8 cellular contexts compared by ENCODE assay signal in the genomic region with DNA sequence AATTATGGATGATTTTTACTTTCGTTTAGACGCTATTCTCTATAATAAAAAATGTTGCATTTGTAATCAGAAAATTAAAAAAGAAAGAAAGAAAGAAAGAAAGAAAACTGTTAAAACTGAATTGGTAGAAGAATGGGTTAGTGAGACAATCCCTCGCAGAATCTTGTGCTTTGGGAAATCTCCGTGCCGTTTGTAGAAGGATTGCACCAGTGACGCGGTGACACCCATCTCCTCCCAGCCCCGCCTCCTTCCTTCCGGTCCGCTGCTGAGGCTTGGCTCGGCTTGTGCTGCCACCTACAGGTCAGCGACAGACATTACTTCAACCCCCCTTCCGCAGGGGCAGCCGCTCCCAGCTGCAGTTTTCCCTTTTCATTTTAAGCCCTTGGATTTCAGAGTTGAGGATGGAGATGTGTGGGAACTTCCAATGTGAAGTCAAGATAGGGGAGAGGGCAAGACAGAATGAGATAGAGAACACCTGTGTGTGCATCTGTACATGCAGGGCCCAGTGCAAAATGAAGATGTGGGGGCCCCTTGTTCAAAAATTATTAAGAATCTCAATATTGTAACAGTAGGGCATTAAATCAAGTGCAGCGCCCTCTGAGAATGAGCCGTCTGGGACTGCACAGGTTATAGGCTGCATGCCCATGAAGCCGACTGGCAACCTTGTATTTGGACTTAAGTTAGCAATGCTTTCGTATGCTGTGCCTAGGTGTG. TPM values are rescaled to one million over a fixed set of nuclear protein-coding genes. Genes with fewer than 3 reads are reported as not detected.
DNase-seq lines count a peak whose midpoint lies in the region; ATAC-seq and TF ChIP-seq lines count a peak whose summit lies in the region.

No MANE protein-coding gene starts in this region.

- no peaks in the 10 kb centered on the region for H3K27me3 Mint-ChIP-seq in activated T-helper 2 cell treated with anti-CD3 and anti-CD28 coated beads, Interferon-gamma antibody, Interleukin-2, Interleukin-4, amounts not matched to agents 10 μg/mL and 5 μg/mL and 100 μg/mL, durations not matched to agents 14 hours and 24 hours and 36 hours (ENCODE audit: low read depth)
- H3K27me3 Mint-ChIP-seq in neural crest cell (ENCODE audit: low read depth): peaks cover 28% of the 10 kb centered on the region
- H3K27me3 Mint-ChIP-seq in stimulated activated naive CD8-positive, alpha-beta T cell treated with anti-CD3 and anti-CD28 coated beads, Interleukin-15, Interleukin-2, amounts not matched to agents 100 ng/mL and 50 ng/mL, for 24 hours: peaks cover 3% of the 10 kb centered on the region

- no peaks in the 10 kb centered on the region for H3K9me3 Mint-ChIP-seq in activated T-helper 2 cell treated with anti-CD3 and anti-CD28 coated beads, Interferon-gamma antibody, Interleukin-2, Interleukin-4, amounts not matched to agents 10 μg/mL and 5 μg/mL and 100 μg/mL, durations not matched to agents 14 hours and 24 hours and 36 hours
- no peaks in the 10 kb centered on the region for H3K9me3 Mint-ChIP-seq in neural crest cell
- no peaks in the 10 kb centered on the region for H3K9me3 Mint-ChIP-seq in stimulated activated naive CD8-positive, alpha-beta T cell treated with anti-CD3 and anti-CD28 coated beads, Interleukin-15, Interleukin-2, amounts not matched to agents 100 ng/mL and 50 ng/mL, for 24 hours

- TF ChIP-seq CTCF in BJ (IDR thresholded peaks at IDR 0.05; ENCODE audit: insufficient read depth, low read depth, low read length) (peak; percentile 91), RWPE1 (conservative IDR thresholded peaks at IDR 0.05; ENCODE audit: low read depth) (peak; percentile 93), fibroblast of villous mesenchyme (IDR thresholded peaks at IDR 0.05; ENCODE audit: insufficient read depth, low read depth, low read length) (peak; percentile 88), neural crest cell (conservative IDR thresholded peaks at IDR 0.05) (peak; percentile 92)

- DNase-seq in BJ (ENCODE audit: low read depth) (peak; percentile 12), LoVo (ENCODE audit: low spot score) (peak; percentile 89), RWPE1 (ENCODE audit: low spot score) (peak; percentile 91), fibroblast of villous mesenchyme (ENCODE audit: low read depth) (peak; percentile 88), neural crest cell (ENCODE audit: low read depth, low spot score) (peak; percentile 91)
- peak; percentile 84 for DNase-seq in activated T-helper 2 cell treated with anti-CD3 and anti-CD28 coated beads, Interferon-gamma antibody, Interleukin-2, Interleukin-4, amounts not matched to agents 10 μg/mL and 5 μg/mL and 100 μg/mL, durations not matched to agents 14 hours and 24 hours and 36 hours (ENCODE audit: low spot score)

- H3K27me3 ChIP-seq in BJ (ENCODE audit: control insufficient read depth, insufficient read depth, low read length): peaks cover 6% of the 10 kb centered on the region

- H3K36me3 ChIP-seq in BJ (ENCODE audit: control insufficient read depth, insufficient read depth, low read length): no peaks in the 10 kb centered on the region

- peak overlapping the region; percentile 83 for H3K4me3 Mint-ChIP-seq in activated T-helper 2 cell treated with anti-CD3 and anti-CD28 coated beads, Interferon-gamma antibody, Interleukin-2, Interleukin-4, amounts not matched to agents 10 μg/mL and 5 μg/mL and 100 μg/mL, durations not matched to agents 14 hours and 24 hours and 36 hours (ENCODE audit: low read depth)
- peak overlapping the region; percentile 87 for H3K4me3 Mint-ChIP-seq in neural crest cell
- H3K4me3 Mint-ChIP-seq in stimulated activated naive CD8-positive, alpha-beta T cell treated with anti-CD3 and anti-CD28 coated beads, Interleukin-15, Interleukin-2, amounts not matched to agents 100 ng/mL and 50 ng/mL, for 24 hours: peak overlapping the region; percentile 88

- POLR2A ChIA-PET in BJ (lab: Charles Lee): no interaction called here
- POLR2A ChIA-PET in RWPE1 (lab: Yijun Ruan, JAX; ENCODE audit: low non-redundant PET): no interaction called here

- peak overlapping the region; percentile 38 for H3K4me3 ChIP-seq in BJ (ENCODE audit: low read depth, low read length)
- peak overlapping the region; percentile 51 for H3K4me3 ChIP-seq in fibroblast of villous mesenchyme (ENCODE audit: low read depth, low read length)

- H3K36me3 Mint-ChIP-seq in activated T-helper 2 cell treated with anti-CD3 and anti-CD28 coated beads, Interferon-gamma antibody, Interleukin-2, Interleukin-4, amounts not matched to agents 10 μg/mL and 5 μg/mL and 100 μg/mL, durations not matched to agents 14 hours and 24 hours and 36 hours (ENCODE audit: low read depth): no peaks in the 10 kb centered on the region
- no peaks in the 10 kb centered on the region for H3K36me3 Mint-ChIP-seq in neural crest cell (ENCODE audit: low read depth)
- H3K36me3 Mint-ChIP-seq in stimulated activated naive CD8-positive, alpha-beta T cell treated with anti-CD3 and anti-CD28 coated beads, Interleukin-15, Interleukin-2, amounts not matched to agents 100 ng/mL and 50 ng/mL, for 24 hours (ENCODE audit: low read depth): no peaks in the 10 kb centered on the region

- intact Hi-C loops in activated T-helper 2 cell treated with anti-CD3 and anti-CD28 coated beads, Interferon-gamma antibody, Interleukin-2, Interleukin-4, amounts not matched to agents 10 μg/mL and 5 μg/mL and 100 μg/mL, durations not matched to agents 14 hours and 24 hours and 36 hours (cut with micrococcal nuclease): loop anchor here (1.0 to 5.0 kb wide), 5 partner anchors 106 to 432 kb away; no protein-coding TSS in a partner anchor

- ATAC-seq in GM21360 (IDR thresholded peaks at IDR 0.05; ENCODE audit: unreplicated experiment): peak; percentile 70

- no peak overlapping the region for H3K27ac ChIP-seq in RWPE1

- peaks cover 8% of the 10 kb centered on the region for H3K4me1 Mint-ChIP-seq in activated T-helper 2 cell treated with anti-CD3 and anti-CD28 coated beads, Interferon-gamma antibody, Interleukin-2, Interleukin-4, amounts not matched to agents 10 μg/mL and 5 μg/mL and 100 μg/mL, durations not matched to agents 14 hours and 24 hours and 36 hours (ENCODE audit: low read depth)
- H3K4me1 Mint-ChIP-seq in neural crest cell: peaks cover 15% of the 10 kb centered on the region
- peaks cover 12% of the 10 kb centered on the region for H3K4me1 Mint-ChIP-seq in stimulated activated naive CD8-positive, alpha-beta T cell treated with anti-CD3 and anti-CD28 coated beads, Interleukin-15, Interleukin-2, amounts not matched to agents 100 ng/mL and 50 ng/mL, for 24 hours (ENCODE audit: low read depth)

- peak overlapping the region; percentile 84 for H3K27ac Mint-ChIP-seq in activated T-helper 2 cell treated with anti-CD3 and anti-CD28 coated beads, Interferon-gamma antibody, Interleukin-2, Interleukin-4, amounts not matched to agents 10 μg/mL and 5 μg/mL and 100 μg/mL, durations not matched to agents 14 hours and 24 hours and 36 hours
- no peak overlapping the region for H3K27ac Mint-ChIP-seq in neural crest cell (ENCODE audit: unreplicated experiment)
- peak overlapping the region; percentile 92 for H3K27ac Mint-ChIP-seq in stimulated activated naive CD8-positive, alpha-beta T cell treated with anti-CD3 and anti-CD28 coated beads, Interleukin-15, Interleukin-2, amounts not matched to agents 100 ng/mL and 50 ng/mL, for 24 hours

- CTCF ChIA-PET in BJ (lab: Yijun Ruan, JAX) (interaction anchor here (0.8 to 4.8 kb wide), 26 partner anchors 9 to 436 kb away, joined by 3 to 33 read pairs (median 5); a partner anchor contains a TSS), RWPE1 (lab: Yijun Ruan, JAX) (interaction anchor here (0.6 to 1.7 kb wide), 7 partner anchors 13 to 1183 kb away, joined by 3 to 11 read pairs (median 4); a partner anchor contains a TSS)

RNA-seq across cellular contexts. Expression of a gene that starts 41.1 kb away (rescaled TPM):
- 32.8 and 45.7 TPM in 2 replicates for polyA plus RNA-seq in BJ (2011; rRNA removed)
- 17.1 and 24.3 TPM in 2 replicates for polyA minus RNA-seq in BJ (2011; rRNA and poly(A)+ RNA removed)
- total RNA-seq in activated T-helper 2 cell treated with anti-CD3 and anti-CD28 coated beads, Interferon-gamma antibody, Interleukin-2, Interleukin-4, amounts not matched to agents 10 μg/mL and 5 μg/mL and 100 μg/mL, durations not matched to agents 14 hours and 24 hours and 36 hours: 13.3 and 15.2 TPM in 2 replicates
- total RNA-seq in fibroblast of villous mesenchyme (45.4 and 54.4 TPM in 2 replicates), neural crest cell (31.0 and 31.3 TPM in 2 replicates)

RNA-seq across cellular contexts. Expression of a gene that starts 41.4 kb away (rescaled TPM):
- polyA plus RNA-seq in BJ (2011; rRNA removed): 27.7 and 45.5 TPM in 2 replicates
- 10.7 and 11.7 TPM in 2 replicates for polyA minus RNA-seq in BJ (2011; rRNA and poly(A)+ RNA removed)
- total RNA-seq in activated T-helper 2 cell treated with anti-CD3 and anti-CD28 coated beads, Interferon-gamma antibody, Interleukin-2, Interleukin-4, amounts not matched to agents 10 μg/mL and 5 μg/mL and 100 μg/mL, durations not matched to agents 14 hours and 24 hours and 36 hours: 34.9 and 36.3 TPM in 2 replicates
- total RNA-seq in fibroblast of villous mesenchyme (64.3 and 94.1 TPM in 2 replicates), neural crest cell (100.0 and 103 TPM in 2 replicates)

Comparison
In these comparisons a context has a peak if more than half of its experiments do, and no peak if none do; other contexts are left out.
1. DNase-seq: peak in every context shown above with its lines; median percentile 91 in RWPE1; 91 in neural crest cell; 89 in LoVo; 88 in fibroblast of villous mesenchyme; 84 in activated T-helper 2 cell treated with anti-CD3 and anti-CD28 coated beads, Interferon-gamma antibody, Interleukin-2, Interleukin-4, amounts not matched to agents 10 μg/mL and 5 μg/mL and 100 μg/mL, durations not matched to agents 14 hours and 24 hours and 36 hours; 12 in BJ.